In genomic region chr22:45775062-45775461, GRCh38 we compare ENCODE assay signal across 24 cellular contexts.
DNase-seq lines count a peak whose midpoint lies in the region; ATAC-seq and TF ChIP-seq lines count a peak whose summit lies in the region.
"Had no signal": no experiment of that assay in that cellular context is flagged by ENCODE, and none has a peak within 500 bp of the region (broad histone marks: within the 10 kb centered on the region; RNA-seq: fewer than 3 reads in every experiment).

No MANE protein-coding gene starts in this region.

- peak overlapping the region; percentile 40 for H3K4me3 ChIP-seq in OCI-LY7 (ENCODE audit: low read depth, low read length, poor library complexity, severe bottlenecking)
- H3K4me3 ChIP-seq: ascending aorta, dorsolateral prefrontal cortex, HAP-1, upper lobe of right lung had no signal

- TSS peak; percentile 91 for BruUV-seq in OCI-LY7 (replicated peaks; lab: Mats Ljungman, UMichigan)

- CTCF ChIA-PET in OCI-LY7 (lab: Charles Lee; ENCODE audit: unreplicated experiment), result no interaction called here

- peak overlapping the region; percentile 74 for H3K4me2 ChIP-seq in OCI-LY7 (ENCODE audit: low read length)

- H3K27me3 Mint-ChIP-seq in HFFc6 (ENCODE audit: insufficient read depth) (peaks cover 3% of the 10 kb centered on the region; the same call in 1 of the 2 replicates), chondrocyte (ENCODE audit: low read depth) (no peaks in the 10 kb centered on the region)
- H3K27me3 Mint-ChIP-seq in stimulated activated memory B cell treated with anti-CD40 and anti-IgM and Interleukin-4, amounts not matched to agents 10 μg/mL and 1 μg/mL and 100 μg/mL, for 72 hours, result no peaks in the 10 kb centered on the region

- H2AFZ ChIP-seq in OCI-LY7 (ENCODE audit: low read length), result peak overlapping the region; percentile 36; the same call in 1 of the 2 replicates

- H3K4me1 ChIP-seq in OCI-LY7 (ENCODE audit: insufficient read depth, low read length, poor library complexity, severe bottlenecking), result peaks cover 78% of the 10 kb centered on the region
- H3K4me1 ChIP-seq: ascending aorta, upper lobe of right lung had no signal

- H3K9me2 ChIP-seq in OCI-LY7 (ENCODE audit: insufficient read depth, low read length), result no peaks in the 10 kb centered on the region

- no peaks in the 10 kb centered on the region for H4K20me1 ChIP-seq in OCI-LY7 (ENCODE audit: insufficient read depth, low read length)

- H3K4me1 Mint-ChIP-seq in HFFc6 (ENCODE audit: low read depth), result peaks cover 52% of the 10 kb centered on the region
- peaks cover 62% of the 10 kb centered on the region for H3K4me1 Mint-ChIP-seq in stimulated activated memory B cell treated with anti-CD40 and anti-IgM and Interleukin-4, amounts not matched to agents 10 μg/mL and 1 μg/mL and 100 μg/mL, for 72 hours
- H3K4me1 Mint-ChIP-seq in chondrocyte (ENCODE audit: low read depth), result peaks cover 44% of the 10 kb centered on the region

- peak overlapping the region; percentile 31; the same call in 1 of the 2 replicates for H3K27ac Mint-ChIP-seq in HFFc6
- H3K27ac Mint-ChIP-seq in stimulated activated memory B cell treated with anti-CD40 and anti-IgM and Interleukin-4, amounts not matched to agents 10 μg/mL and 1 μg/mL and 100 μg/mL, for 72 hours, result peak overlapping the region; percentile 81
- H3K27ac Mint-ChIP-seq in chondrocyte (ENCODE audit: unreplicated experiment), result no peak overlapping the region
- H3K27ac Mint-ChIP-seq: activated T-helper 1 cell treated with anti-CD3 and anti-CD28 coated beads, Interleukin-12 subunit alpha, Interleukin-12 subunit beta, Interleukin-2, Interleukin-4 antibody, amounts not matched to agents 30 ng/mL and 10 ng/mL and 1 ng/mL, durations not matched to agents 14 hours and 24 hours and 36 hours had no signal

- peaks cover 22% of the 10 kb centered on the region for H3K36me3 ChIP-seq in OCI-LY7 (ENCODE audit: insufficient read depth, low read length)
- H3K36me3 ChIP-seq: HAP-1, upper lobe of right lung had no signal

- H3K9me3 ChIP-seq in OCI-LY7 (ENCODE audit: low read length), result no peaks in the 10 kb centered on the region
- H3K9me3 ChIP-seq: ascending aorta, HAP-1, upper lobe of right lung had no signal

- peaks cover 38% of the 10 kb centered on the region for H3K36me3 Mint-ChIP-seq in HFFc6 (ENCODE audit: low read depth)
- H3K36me3 Mint-ChIP-seq in stimulated activated memory B cell treated with anti-CD40 and anti-IgM and Interleukin-4, amounts not matched to agents 10 μg/mL and 1 μg/mL and 100 μg/mL, for 72 hours, result peaks cover 50% of the 10 kb centered on the region
- H3K36me3 Mint-ChIP-seq in chondrocyte (ENCODE audit: low read depth), result peaks cover 6% of the 10 kb centered on the region

- H3K9me3 Mint-ChIP-seq in HFFc6, result no peaks in the 10 kb centered on the region
- H3K9me3 Mint-ChIP-seq in stimulated activated memory B cell treated with anti-CD40 and anti-IgM and Interleukin-4, amounts not matched to agents 10 μg/mL and 1 μg/mL and 100 μg/mL, for 72 hours, result no peaks in the 10 kb centered on the region
- no peaks in the 10 kb centered on the region for H3K9me3 Mint-ChIP-seq in chondrocyte (ENCODE audit: low read depth)
- H3K9me3 Mint-ChIP-seq: activated naive CD4-positive, alpha-beta T cell treated with anti-CD3 and anti-CD28 coated beads, Interleukin-2, amount 50 U/mL, for 72 hours; activated T-helper 1 cell treated with anti-CD3 and anti-CD28 coated beads, Interleukin-12 subunit alpha, Interleukin-12 subunit beta, Interleukin-2, Interleukin-4 antibody, amounts not matched to agents 30 ng/mL and 10 ng/mL and 1 ng/mL, durations not matched to agents 14 hours and 24 hours and 36 hours had no signal

- no peak for DNase-seq in HFFc6
- no peak for DNase-seq in OCI-LY7 (ENCODE audit: low spot score)
- DNase-seq in NCI-H446 treated with DMSO at 0.1 percent for 48 hours (lab: John Stamatoyannopoulos, UW), result no peak
- no peak for DNase-seq in chondrocyte (ENCODE audit: low spot score)
- no peak for DNase-seq in GDM1 (lab: John Stamatoyannopoulos, UW)
- DNase-seq: activated CD4-positive, alpha-beta T cell treated with anti-CD3 and anti-CD28 coated beads for 4 hours; central memory CD4-positive, alpha-beta T cell; dorsolateral prefrontal cortex; foreskin fibroblast; hypothalamus; islet precursor cell; MM.1S; NCI-H187; NCI-H2227 treated with DMSO at 0.1 percent for 48 hours; stimulated activated CD4-positive, alpha-beta T cell treated with anti-CD3 and anti-CD28 coated beads, Interleukin-4, amount 100 ng/mL, for 4 hours; upper lobe of right lung had no signal

- no peak overlapping the region for H3K4me3 Mint-ChIP-seq in HFFc6
- H3K4me3 Mint-ChIP-seq in stimulated activated memory B cell treated with anti-CD40 and anti-IgM and Interleukin-4, amounts not matched to agents 10 μg/mL and 1 μg/mL and 100 μg/mL, for 72 hours, result peak overlapping the region; percentile 41
- no peak overlapping the region for H3K4me3 Mint-ChIP-seq in chondrocyte (ENCODE audit: unreplicated experiment)
- H3K4me3 Mint-ChIP-seq: activated T-helper 1 cell treated with anti-CD3 and anti-CD28 coated beads, Interleukin-12 subunit alpha, Interleukin-12 subunit beta, Interleukin-2, Interleukin-4 antibody, amounts not matched to agents 30 ng/mL and 10 ng/mL and 1 ng/mL, durations not matched to agents 14 hours and 24 hours and 36 hours had no signal

- TF ChIP-seq POLR2A in GM18526 (IDR thresholded peaks at IDR 0.05; ENCODE audit: extremely low read depth, insufficient read length), result peak; percentile 5

- TF ChIP-seq CTCF in HFFc6 (IDR thresholded peaks at IDR 0.05) (no peak), OCI-LY7 (conservative IDR thresholded peaks at IDR 0.05; ENCODE audit: low read length) (no peak), chondrocyte (IDR thresholded peaks at IDR 0.05) (no peak)

- H3K79me2 ChIP-seq in OCI-LY7 (ENCODE audit: insufficient read depth, low read depth, low read length), result peaks cover 54% of the 10 kb centered on the region

- no peak for ATAC-seq in stimulated activated memory B cell treated with anti-CD40 and anti-IgM and Interleukin-4, amounts not matched to agents 10 μg/mL and 1 μg/mL and 100 μg/mL, for 72 hours
- ATAC-seq: activated naive CD4-positive, alpha-beta T cell treated with anti-CD3 and anti-CD28 coated beads, Interleukin-2, amount 50 U/mL, for 72 hours; upper lobe of right lung had no signal

- POLR2A ChIA-PET in OCI-LY7 (lab: Charles Lee), result no interaction called here

- intact Hi-C loops in OCI-LY7 (cut with micrococcal nuclease; ENCODE audit: unreplicated experiment), result loop anchor here (5.0 to 10.0 kb wide), 3 partner anchors 103 to 1000 kb away; partner anchors contain the start of gene ATXN10

- peak overlapping the region; percentile 92 for H3K27ac ChIP-seq in OCI-LY7 (ENCODE audit: low read depth, low read length, poor library complexity, severe bottlenecking)
- H3K27ac ChIP-seq: ascending aorta, dorsolateral prefrontal cortex, epithelial cell of prostate, RWPE1, upper lobe of right lung had no signal
